ENCODE assay signal across 21 cellular contexts in genomic region chr14:37340353-37340752, GRCh38.
DNase-seq lines count a peak whose midpoint lies in the region; ATAC-seq and TF ChIP-seq lines count a peak whose summit lies in the region.
"Had no signal": no experiment of that assay in that cellular context is flagged by ENCODE, and none has a peak within 500 bp of the region (broad histone marks: within the 10 kb centered on the region; RNA-seq: fewer than 3 reads in every experiment).

No MANE protein-coding gene starts in this region.

- H4K20me1 ChIP-seq in DND-41 (ENCODE audit: insufficient read depth, low read length), result no peaks in the 10 kb centered on the region

- POLR2A ChIA-PET in CD4-positive, alpha-beta T cell (lab: Charles Lee), result no interaction called here

- H3K9me3 ChIP-seq in DND-41 (ENCODE audit: insufficient read depth, low read length, severe bottlenecking), result no peaks in the 10 kb centered on the region
- no peaks in the 10 kb centered on the region for H3K9me3 ChIP-seq in CD4-positive, alpha-beta T cell (ENCODE audit: control insufficient read depth, low read length)
- H3K9me3 ChIP-seq: Peyer's patch, thyroid gland had no signal

- no peak overlapping the region for H3K4me2 ChIP-seq in DND-41 (ENCODE audit: insufficient read depth, low read length)
- H3K4me2 ChIP-seq: KMS-11 had no signal

- DNase-seq in DND-41, result no peak
- DNase-seq in left lobe of liver (ENCODE audit: low spot score), result no peak
- DNase-seq in COR-L47 (lab: John Stamatoyannopoulos, UW), result no peak
- no peak for DNase-seq in activated CD8-positive, alpha-beta memory T cell treated with anti-CD3 and anti-CD28 coated beads, Interleukin-2, amount 50 U/mL, for 4 hours
- no peak for DNase-seq in CD4-positive, alpha-beta T cell
- DNase-seq: activated CD4-positive, alpha-beta T cell treated with anti-CD3 and anti-CD28 coated beads for 48 hours; activated naive CD8-positive, alpha-beta T cell treated with anti-CD3 and anti-CD28 coated beads, Interleukin-2, amount 50 U/mL, for 24 hours; AML-193; foreskin melanocyte; kidney glomerular epithelial cell; NCI-H1092 treated with DMSO at 0.1 percent for 48 hours; NCI-H526; Peyer's patch; posterior cingulate gyrus; stimulated activated naive B cell treated with anti-CD40 and anti-IgM and Interleukin-4, amounts not matched to agents 10 μg/mL and 1 μg/mL and 100 μg/mL, for 72 hours; thyroid gland had no signal

- ATAC-seq in DND-41 (ENCODE audit: insufficient read depth, low read depth) (no peak), left lobe of liver (peak; percentile 49)
- no peak for ATAC-seq in CD4-positive, alpha-beta T cell (ENCODE audit: poor library complexity)
- ATAC-seq: activated naive CD8-positive, alpha-beta T cell treated with anti-CD3 and anti-CD28 coated beads, Interleukin-2, amount 50 U/mL, for 24 hours; stimulated activated naive B cell treated with anti-CD40 and anti-IgM and Interleukin-4, amounts not matched to agents 10 μg/mL and 1 μg/mL and 100 μg/mL, for 72 hours had no signal

- intact Hi-C loops in CD4-positive, alpha-beta T cell (cut with DNase I, micrococcal nuclease), result no loop called here

- TF ChIP-seq CTCF in DND-41 (IDR thresholded peaks at IDR 0.05; ENCODE audit: borderline replicate concordance, extremely low read depth, low read length, poor library complexity, severe bottlenecking), result peak; percentile 27
- peak; percentile 18; the same call in 1 of the 2 replicates for TF ChIP-seq CTCF in WI38 (IDR thresholded peaks at IDR 0.05; ENCODE audit: low read depth, low read length)
- no peak for TF ChIP-seq CTCF in CD4-positive, alpha-beta T cell (IDR thresholded peaks at IDR 0.05)

- H3K27me3 Mint-ChIP-seq in CD4-positive, alpha-beta T cell, result no peaks in the 10 kb centered on the region
- H3K27me3 Mint-ChIP-seq: activated naive CD8-positive, alpha-beta T cell treated with anti-CD3 and anti-CD28 coated beads, Interleukin-2, amount 50 U/mL, for 24 hours; stimulated activated naive B cell treated with anti-CD40 and anti-IgM and Interleukin-4, amounts not matched to agents 10 μg/mL and 1 μg/mL and 100 μg/mL, for 72 hours had no signal

- H3K27me3 ChIP-seq in DND-41 (ENCODE audit: insufficient read depth, low read length, poor library complexity), result no peaks in the 10 kb centered on the region
- H3K27me3 ChIP-seq in CD4-positive, alpha-beta T cell (ENCODE audit: control insufficient read depth, insufficient read depth, low read length), result no peaks in the 10 kb centered on the region
- H3K27me3 ChIP-seq: Peyer's patch, thyroid gland had no signal

- no peak overlapping the region for H3K4me3 Mint-ChIP-seq in CD4-positive, alpha-beta T cell
- H3K4me3 Mint-ChIP-seq: activated naive CD8-positive, alpha-beta T cell treated with anti-CD3 and anti-CD28 coated beads, Interleukin-2, amount 50 U/mL, for 24 hours; nephron; stimulated activated naive B cell treated with anti-CD40 and anti-IgM and Interleukin-4, amounts not matched to agents 10 μg/mL and 1 μg/mL and 100 μg/mL, for 72 hours had no signal

- no peaks in the 10 kb centered on the region for H3K4me1 Mint-ChIP-seq in CD4-positive, alpha-beta T cell (ENCODE audit: low read depth)
- H3K4me1 Mint-ChIP-seq: activated naive CD8-positive, alpha-beta T cell treated with anti-CD3 and anti-CD28 coated beads, Interleukin-2, amount 50 U/mL, for 24 hours; nephron; stimulated activated naive B cell treated with anti-CD40 and anti-IgM and Interleukin-4, amounts not matched to agents 10 μg/mL and 1 μg/mL and 100 μg/mL, for 72 hours had no signal

- no peak overlapping the region for H3K27ac Mint-ChIP-seq in CD4-positive, alpha-beta T cell
- H3K27ac Mint-ChIP-seq: activated naive CD8-positive, alpha-beta T cell treated with anti-CD3 and anti-CD28 coated beads, Interleukin-2, amount 50 U/mL, for 24 hours; nephron; stimulated activated naive B cell treated with anti-CD40 and anti-IgM and Interleukin-4, amounts not matched to agents 10 μg/mL and 1 μg/mL and 100 μg/mL, for 72 hours had no signal

- H3K9ac ChIP-seq in DND-41 (ENCODE audit: low read depth, low read length), result no peak overlapping the region
- H3K9ac ChIP-seq: KMS-11 had no signal

- H3K4me3 ChIP-seq in DND-41 (ENCODE audit: low read depth in 1 of 2, low read length in 2 of 2) (no peak overlapping the region), WI38 (ENCODE audit: low read depth, low read length) (no peak overlapping the region)
- H3K4me3 ChIP-seq: Peyer's patch, thyroid gland had no signal

- H3K36me3 Mint-ChIP-seq in CD4-positive, alpha-beta T cell (ENCODE audit: low read depth), result no peaks in the 10 kb centered on the region
- H3K36me3 Mint-ChIP-seq: stimulated activated naive B cell treated with anti-CD40 and anti-IgM and Interleukin-4, amounts not matched to agents 10 μg/mL and 1 μg/mL and 100 μg/mL, for 72 hours had no signal

- no peaks in the 10 kb centered on the region for H3K36me3 ChIP-seq in DND-41 (ENCODE audit: insufficient read depth, low read length)
- H3K36me3 ChIP-seq: Peyer's patch, thyroid gland had no signal

- no peak overlapping the region for H2AFZ ChIP-seq in DND-41 (ENCODE audit: low read depth, low read length)

- no peaks in the 10 kb centered on the region for H3K79me2 ChIP-seq in DND-41 (ENCODE audit: insufficient read depth, low read length)

- peaks cover 5% of the 10 kb centered on the region for H3K9me3 Mint-ChIP-seq in CD4-positive, alpha-beta T cell
- H3K9me3 Mint-ChIP-seq: nephron had no signal

- CTCF ChIA-PET in CD4-positive, alpha-beta T cell (lab: Charles Lee), result no interaction called here

- no peak overlapping the region for H3K27ac ChIP-seq in DND-41 (ENCODE audit: low read length)
- H3K27ac ChIP-seq in CD4-positive, alpha-beta T cell (ENCODE audit: low read depth, low read length), result no peak overlapping the region
- H3K27ac ChIP-seq: epithelial cell of prostate, KMS-11, Peyer's patch, thyroid gland had no signal

- TF ChIP-seq RAD21 in Ishikawa (IDR thresholded peaks at IDR 0.05; ENCODE audit: low read depth), result peak; percentile 20; the same call in 1 of the 2 replicates

- no peaks in the 10 kb centered on the region for H3K4me1 ChIP-seq in DND-41 (ENCODE audit: insufficient read depth, low read length)
- H3K4me1 ChIP-seq: Peyer's patch, thyroid gland had no signal

- no peak for TF ChIP-seq EP300 in Ishikawa (IDR thresholded peaks at IDR 0.05; ENCODE audit: borderline replicate concordance)

TF ChIP-seq in Ishikawa, 13 proteins besides CTCF, POLR2A, EP300 and RAD21:
- TF ChIP-seq TEAD4 (IDR thresholded peaks at IDR 0.05) (no peak), CREB1 (IDR thresholded peaks at IDR 0.05; ENCODE audit: low read depth) (no peak), EGR1 (IDR thresholded peaks at IDR 0.05) (no peak), ZBTB7A (IDR thresholded peaks at IDR 0.05; ENCODE audit: low read depth) (no peak), NFIC (IDR thresholded peaks at IDR 0.05) (no peak), CEBPB (IDR thresholded peaks at IDR 0.05) (no peak), TCF12 (IDR thresholded peaks at IDR 0.05; ENCODE audit: low read depth) (no peak)
- TF ChIP-seq, protein P1, sequence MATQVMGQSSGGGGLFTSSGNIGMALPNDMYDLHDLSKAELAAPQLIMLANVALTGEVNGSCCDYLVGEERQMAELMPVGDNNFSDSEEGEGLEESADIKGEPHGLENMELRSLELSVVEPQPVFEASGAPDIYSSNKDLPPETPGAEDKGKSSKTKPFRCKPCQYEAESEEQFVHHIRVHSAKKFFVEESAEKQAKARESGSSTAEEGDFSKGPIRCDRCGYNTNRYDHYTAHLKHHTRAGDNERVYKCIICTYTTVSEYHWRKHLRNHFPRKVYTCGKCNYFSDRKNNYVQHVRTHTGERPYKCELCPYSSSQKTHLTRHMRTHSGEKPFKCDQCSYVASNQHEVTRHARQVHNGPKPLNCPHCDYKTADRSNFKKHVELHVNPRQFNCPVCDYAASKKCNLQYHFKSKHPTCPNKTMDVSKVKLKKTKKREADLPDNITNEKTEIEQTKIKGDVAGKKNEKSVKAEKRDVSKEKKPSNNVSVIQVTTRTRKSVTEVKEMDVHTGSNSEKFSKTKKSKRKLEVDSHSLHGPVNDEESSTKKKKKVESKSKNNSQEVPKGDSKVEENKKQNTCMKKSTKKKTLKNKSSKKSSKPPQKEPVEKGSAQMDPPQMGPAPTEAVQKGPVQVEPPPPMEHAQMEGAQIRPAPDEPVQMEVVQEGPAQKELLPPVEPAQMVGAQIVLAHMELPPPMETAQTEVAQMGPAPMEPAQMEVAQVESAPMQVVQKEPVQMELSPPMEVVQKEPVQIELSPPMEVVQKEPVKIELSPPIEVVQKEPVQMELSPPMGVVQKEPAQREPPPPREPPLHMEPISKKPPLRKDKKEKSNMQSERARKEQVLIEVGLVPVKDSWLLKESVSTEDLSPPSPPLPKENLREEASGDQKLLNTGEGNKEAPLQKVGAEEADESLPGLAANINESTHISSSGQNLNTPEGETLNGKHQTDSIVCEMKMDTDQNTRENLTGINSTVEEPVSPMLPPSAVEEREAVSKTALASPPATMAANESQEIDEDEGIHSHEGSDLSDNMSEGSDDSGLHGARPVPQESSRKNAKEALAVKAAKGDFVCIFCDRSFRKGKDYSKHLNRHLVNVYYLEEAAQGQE (IDR thresholded peaks at IDR 0.05; ENCODE audit: low read depth), result no peak
- TF ChIP-seq, protein P2, sequence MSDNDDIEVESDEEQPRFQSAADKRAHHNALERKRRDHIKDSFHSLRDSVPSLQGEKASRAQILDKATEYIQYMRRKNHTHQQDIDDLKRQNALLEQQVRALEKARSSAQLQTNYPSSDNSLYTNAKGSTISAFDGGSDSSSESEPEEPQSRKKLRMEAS (IDR thresholded peaks at IDR 0.05), result no peak
